8 cellular contexts compared by ENCODE assay signal in genomic region chr19:4969292-4969771, GRCh38. TPM values are rescaled to one million over a fixed set of nuclear protein-coding genes. Genes with fewer than 3 reads are reported as not detected.
DNase-seq lines count a peak whose midpoint lies in the region; ATAC-seq and TF ChIP-seq lines count a peak whose summit lies in the region.

No MANE protein-coding gene starts in this region.

- in situ Hi-C loops in mammary epithelial cell (cut with MboI; ENCODE audit: low sequenced_read_pairs in 2 of 2), result no loop called here

- H3K4me1 ChIP-seq in mammary epithelial cell (ENCODE audit: insufficient read depth, low read length), result peaks cover 28% of the 10 kb centered on the region

- WGBS in mammary epithelial cell (ENCODE audit: low coverage, missing lambda C conversion rate), result 0% methylated on average over 2 of the region's 54 CpGs

- dilution Hi-C loops in mammary epithelial cell (cut with HindIII; ENCODE audit: low sequenced_read_pairs), result no loop called here

- no peaks in the 10 kb centered on the region for H3K27me3 Mint-ChIP-seq in naive B cell

- no peaks in the 10 kb centered on the region for H3K9me3 ChIP-seq in mammary epithelial cell (replicated peaks; ENCODE audit: insufficient read depth, low read length)

- CTCF ChIA-PET in BJ (lab: Yijun Ruan, JAX) (interaction anchor here (0.7 to 1.7 kb wide), 4 partner anchors 17 to 159 kb away, joined by 3 to 8 read pairs (median 6); no protein-coding TSS in a partner anchor), mammary epithelial cell (lab: Charles Lee; ENCODE audit: low non-redundant PET) (interaction anchor here (0.7 kb wide), 1 partner anchor 31 kb away, joined by 4 read pairs; no protein-coding TSS in a partner anchor)

- peak overlapping the region; percentile 83 for H3K4me3 ChIP-seq in BJ (ENCODE audit: low read depth, low read length)
- peak overlapping the region; percentile 67 to 84 (median 68) for H3K4me3 ChIP-seq in mammary epithelial cell (replicated peaks in 1 of 3; ENCODE audit: insufficient read depth in 1 of 3, low read depth in 2 of 3, low read length in 3 of 3)

- peaks cover 33 to 42% (median 33%) of the 10 kb centered on the region in 3 donors for H3K4me1 Mint-ChIP-seq in naive B cell

- no peak for DNase-seq in BJ (ENCODE audit: low read depth)
- no peak for DNase-seq in mammary epithelial cell
- no peak for DNase-seq in naive B cell
- DNase-seq in cortex of kidney (lab: John Stamatoyannopoulos, UW), result no peak
- DNase-seq in NCI-H510A (lab: John Stamatoyannopoulos, UW), result no peak
- DNase-seq in NCI-H510A treated with DMSO at 0.1 percent for 48 hours (lab: John Stamatoyannopoulos, UW), result no peak

- no peaks in the 10 kb centered on the region for H3K9me3 Mint-ChIP-seq in naive B cell

- ATAC-seq in HG03045 (IDR thresholded peaks at IDR 0.05; ENCODE audit: unreplicated experiment) (peak; percentile 14), naive B cell (ENCODE audit: low read depth in 2 of 2) (no peak), esophagus mucosa (no peak)

- no peaks in the 10 kb centered on the region for H3K27me3 ChIP-seq in BJ (ENCODE audit: control insufficient read depth, insufficient read depth, low read length)
- no peaks in the 10 kb centered on the region for H3K27me3 ChIP-seq in mammary epithelial cell (ENCODE audit: insufficient read depth, low read length)

- no peaks in the 10 kb centered on the region for H3K36me3 ChIP-seq in BJ (ENCODE audit: control insufficient read depth, insufficient read depth, low read length)
- H3K36me3 ChIP-seq in mammary epithelial cell (ENCODE audit: insufficient read depth, low read length), result no peaks in the 10 kb centered on the region

- H3K4me3 Mint-ChIP-seq in naive B cell, result peak overlapping the region; percentile 88 to 97 (median 94)

- H3K4me2 ChIP-seq in mammary epithelial cell (ENCODE audit: insufficient read depth, low read depth, low read length), result peak overlapping the region; percentile 91

- POLR2A ChIA-PET in BJ (lab: Charles Lee), result interaction anchor here (1.0 to 1.2 kb wide), 2 partner anchors 9 to 57 kb away, joined by 3 to 6 read pairs; no protein-coding TSS in a partner anchor

- peak overlapping the region; percentile 58 for H3K27ac ChIP-seq in mammary epithelial cell (ENCODE audit: insufficient read depth, low read depth, low read length)

- BruUV-seq in mammary epithelial cell (replicated peaks; lab: Mats Ljungman, UMichigan), result no TSS peak

- no peak for TF ChIP-seq CTCF in BJ (IDR thresholded peaks at IDR 0.05; ENCODE audit: insufficient read depth, low read depth, low read length)
- TF ChIP-seq CTCF in mammary epithelial cell (conservative IDR thresholded peaks at IDR 0.05 in 1 of 2, IDR thresholded peaks at IDR 0.05 in 1 of 2; ENCODE audit: extremely low read depth in 1 of 2, insufficient read depth in 1 of 2, low read depth in 1 of 2, low read length in 2 of 2), result no peak

- peaks cover 51% of the 10 kb centered on the region for H3K79me2 ChIP-seq in mammary epithelial cell (ENCODE audit: insufficient read depth, low read length)

- peak overlapping the region in 3 of 6 donors; percentile 93 to 98 (median 95) for H3K27ac Mint-ChIP-seq in naive B cell

- H3K36me3 Mint-ChIP-seq in naive B cell, result no peaks in the 10 kb centered on the region

- H4K20me1 ChIP-seq in mammary epithelial cell (ENCODE audit: insufficient read depth, low read length), result no peaks in the 10 kb centered on the region

- H3K9ac ChIP-seq in mammary epithelial cell (ENCODE audit: insufficient read depth, low read length), result peak overlapping the region; percentile 57

- H2AFZ ChIP-seq in mammary epithelial cell (ENCODE audit: low read depth, low read length), result no peak overlapping the region

- intact Hi-C loops in mammary epithelial cell (cut with micrococcal nuclease), result loop anchor here (2.0 kb wide), 2 partner anchors 55 to 99 kb away; no protein-coding TSS in a partner anchor

RNA-seq across cellular contexts. Expression of gene KDM4B, which starts 0.4 kb away (rescaled TPM):
- polyA plus RNA-seq in BJ (2011; rRNA removed), result 10.5 and 15.2 TPM in 2 replicates
- polyA minus RNA-seq in BJ (2011; rRNA and poly(A)+ RNA removed), result 32.3 and 40.0 TPM in 2 replicates
- total RNA-seq in mammary epithelial cell, result 10 to 100 TPM; 20.3 to 33.5 TPM
- polyA plus RNA-seq in mammary epithelial cell, result 9.0 TPM
- polyA minus RNA-seq in mammary epithelial cell, result 46.2 TPM
- polyA plus RNA-seq in naive B cell (ENCODE audit: low read depth in 6 of 6), result 10 to 100 TPM; 17.9 to 94.1 (median 50.8) TPM
- 22.4 TPM for total RNA-seq in esophagus mucosa
